ENCODE assay signal across 15 cellular contexts in genomic region chr7:12162420-12163113, GRCh38. TPM values are rescaled to one million over a fixed set of nuclear protein-coding genes. Genes with fewer than 3 reads are reported as not detected.
DNase-seq lines count a peak whose midpoint lies in the region; ATAC-seq, FAIRE-seq and TF ChIP-seq lines count a peak whose summit lies in the region.
"Had no signal": no experiment of that assay in that cellular context is flagged by ENCODE, and none has a peak within 500 bp of the region (broad histone marks: within the 10 kb centered on the region; RNA-seq: fewer than 3 reads in every experiment).

No MANE protein-coding gene starts in this region.

- H3K4me3 ChIP-seq in A549 (no peak overlapping the region), astrocyte of the cerebellum (ENCODE audit: low read depth, low read length) (no peak overlapping the region), heart left ventricle (no peak overlapping the region)
- H3K4me3 ChIP-seq: uterus had no signal

- DNase-seq in A549 (ENCODE audit: low read depth in 1 of 2, low spot score in 1 of 2) (peak; percentile 12 to 87), HuH-7.5 (ENCODE audit: low spot score) (peak; percentile 10), astrocyte of the cerebellum (ENCODE audit: low read depth) (peak; percentile 78), glomerular endothelial cell (ENCODE audit: extremely low read depth, low read depth, low spot score) (peak; percentile 60), heart left ventricle (no peak), NCI-H526 (lab: John Stamatoyannopoulos, UW) (no peak), DMS53 (lab: John Stamatoyannopoulos, UW) (no peak)
- DNase-seq: activated naive CD4-positive, alpha-beta T cell treated with anti-CD3 and anti-CD28 coated beads for 36 hours; DMS 273 treated with DMSO at 0.1 percent for 48 hours; hippocampal formation; SIG-M5; uterus had no signal

- H3K27ac ChIP-seq in A549 (peak overlapping the region; percentile 43 to 50; a peak in 5 of 6 replicates), heart left ventricle (no peak overlapping the region)
- H3K27ac ChIP-seq: uterus had no signal

- FAIRE-seq in A549 (lab: Jason Lieb, UNC): peak; percentile 86
- FAIRE-seq: colon, H1 had no signal

- H3K4me2 ChIP-seq in A549: peak overlapping the region; percentile 33

- H3K4me1 ChIP-seq in A549 (peaks cover 37% of the 10 kb centered on the region), heart left ventricle (no peaks in the 10 kb centered on the region)
- H3K4me1 ChIP-seq: uterus had no signal

- TF ChIP-seq CTCF in A549 (IDR thresholded peaks at IDR 0.05) (no peak), astrocyte of the cerebellum (IDR thresholded peaks at IDR 0.05; ENCODE audit: low read depth, low read length, missing control alignments) (no peak), heart left ventricle (IDR thresholded peaks at IDR 0.05) (no peak)

- intact Hi-C loops in heart left ventricle (cut with DNase I): no loop called here

- in situ Hi-C loops in astrocyte of the cerebellum (cut with HindIII; ENCODE audit: low sequenced_read_pairs): no loop called here

- CTCF ChIA-PET in A549 (lab: Yijun Ruan, JAX): interaction anchor here (1.0 to 1.9 kb wide), 2 partner anchors 90 to 94 kb away, joined by 4 read pairs; no protein-coding TSS in a partner anchor

- no peaks in the 10 kb centered on the region for H3K27me3 ChIP-seq in heart left ventricle
- H3K27me3 ChIP-seq: uterus had no signal

- H3K9me3 ChIP-seq in A549 (peaks cover 31% of the 10 kb centered on the region; the same call in 2 of the 3 replicates), heart left ventricle (peaks cover 0 to 17% (median 0%) of the 10 kb centered on the region in 12 donors)
- H3K9me3 ChIP-seq: uterus had no signal

- H3K36me3 ChIP-seq in heart left ventricle: no peaks in the 10 kb centered on the region
- H3K36me3 ChIP-seq: uterus had no signal

- 3% methylated on average over 5 of the region's 5 CpGs for WGBS in A549 (ENCODE audit: missing lambda C conversion rate)
- WGBS in heart left ventricle, 4 donors: 40 to 52% (median 48%) methylated on average over 5 of the region's 5 CpGs

- peak; percentile 76 to 80 for ATAC-seq in A549
- no peak for ATAC-seq in heart left ventricle
- ATAC-seq in HG03571 (IDR thresholded peaks at IDR 0.05; ENCODE audit: unreplicated experiment): no peak

- peak in 1 of 2 experiments; percentile 17; a peak in 1 of 5 replicates for TF ChIP-seq RAD21 in A549 (conservative IDR thresholded peaks at IDR 0.05 in 1 of 2, IDR thresholded peaks at IDR 0.05 in 1 of 2)

- TF ChIP-seq EP300 in A549 (IDR thresholded peaks at IDR 0.05): peak; percentile 52 to 82; a peak in 4 of 5 replicates

- POLR2A ChIA-PET in A549 (lab: Yijun Ruan, JAX): interaction anchor here (1.4 kb wide), 1 partner anchor 48 kb away, joined by 8 read pairs; the partner anchor contains the start of gene TMEM106B

- TF ChIP-seq POLR2A in A549 (IDR thresholded peaks at IDR 0.05; ENCODE audit: low read length) (no peak), heart left ventricle (IDR thresholded peaks at IDR 0.05) (no peak)

TF ChIP-seq in A549, 52 proteins besides CTCF, POLR2A, EP300 and RAD21:
- no peak; the same call in 1 of the 2 replicates for TF ChIP-seq FOSL2 (IDR thresholded peaks at IDR 0.05)
- TF ChIP-seq FOSL2 (CRISPR knock-in tag; IDR thresholded peaks at IDR 0.05): peak; percentile 66
- TF ChIP-seq JUNB (IDR thresholded peaks at IDR 0.05): peak; percentile 82
- TF ChIP-seq JUN (IDR thresholded peaks at IDR 0.05): peak in 1 of 2 experiments; percentile 70; a peak in 2 of 5 replicates
- no peak for TF ChIP-seq BCL3 (IDR thresholded peaks at IDR 0.05)
- TF ChIP-seq PBX3 (IDR thresholded peaks at IDR 0.05): peak; percentile 68; the same call in 1 of the 2 replicates
- no peak for TF ChIP-seq SREBF2 (IDR thresholded peaks at IDR 0.05)
- TF ChIP-seq CEBPB (IDR thresholded peaks at IDR 0.05): peak; percentile 83 to 96; a peak in 3 of 4 replicates
- TF ChIP-seq HOXB5 (CRISPR knock-in tag; IDR thresholded peaks at IDR 0.05): peak; percentile 82; the same call in 1 of the 2 replicates
- peak; percentile 93 for TF ChIP-seq GATA3 (IDR thresholded peaks at IDR 0.05; ENCODE audit: borderline replicate concordance)

RNA-seq across cellular contexts. Expression of gene TMEM106B, which starts 48.5 kb away (rescaled TPM):
- 94.8 and 123 TPM in 2 replicates for polyA plus RNA-seq in A549 (2011; rRNA removed)
- 23.5 and 26.4 TPM in 2 replicates for polyA plus RNA-seq in A549 (2012; cell fraction: cytosol; rRNA removed)
- 13.9 and 14.6 TPM in 2 replicates for polyA plus RNA-seq in A549 (2012; cell fraction: nucleus; rRNA removed)
- polyA plus RNA-seq in A549 (2017; fragmentation: RNase III; extraction: RNeasy Plus Mini Kit Qiagen cat#74134 plus additional on column Dnase treatment): 65.2 to 80.8 TPM (median 70.9 TPM) in 3 replicates
- polyA minus RNA-seq in A549 (2011; rRNA and poly(A)+ RNA removed): 32.9 and 34.3 TPM in 2 replicates
- total RNA-seq in glomerular endothelial cell: 42.5 and 44.9 TPM in 2 replicates
- 10 to 100 TPM; 35.4 to 54.1 (median 49.0) TPM for total RNA-seq in heart left ventricle
- polyA plus RNA-seq in heart left ventricle: 10 to 100 TPM; 11.5 to 21.3 TPM

Comparison
In these comparisons a context has a peak if more than half of its experiments do, and no peak if none do; other contexts are left out.
1. ATAC-seq: peak in A549 (2 of 2); none in heart left ventricle (0 of 4) and HG03571 (single experiment).
2. DNase-seq: peak in A549 (2 of 2), HuH-7.5 (single experiment), astrocyte of the cerebellum (single experiment) and glomerular endothelial cell (single experiment); none in heart left ventricle (0 of 5), NCI-H526 (0 of 2) and DMS53 (single experiment).
3. H3K27ac ChIP-seq: peak in A549 (2 of 2); none in heart left ventricle (0 of 12).